21 cellular contexts compared by ENCODE assay signal in genomic region chr10:86259901-86260562, GRCh38.
A peak's percentile ranks its signal among the peaks of the same experiment; 100 is the strongest.
DNase-seq lines count a peak whose midpoint lies in the region; ATAC-seq lines count a peak whose summit lies in the region.
"Had no signal": no experiment of that assay in that cellular context is flagged by ENCODE, and none has a peak within 500 bp of the region (broad histone marks: within the 10 kb centered on the region; RNA-seq: fewer than 3 reads in every experiment).

No MANE protein-coding gene starts in this region.

- no CpG with 5 or more reads among the region's 4 CpGs for WGBS in trophoblast cell (ENCODE audit: extremely low coverage, insufficient coverage, insufficient read length)

- H3K27ac ChIP-seq in caudate nucleus (ENCODE audit: low read depth, low read length) (peak overlapping the region; percentile 1), temporal lobe (ENCODE audit: low read depth, low read length) (peak overlapping the region; percentile 5), trophoblast cell (ENCODE audit: low read depth, low read length) (no peak overlapping the region)
- H3K27ac ChIP-seq: 22Rv1, C4-2B, Peyer's patch had no signal

- H3K14ac ChIP-seq in trophoblast cell (ENCODE audit: low read length): no peak overlapping the region

- no peak overlapping the region for H2BK5ac ChIP-seq in trophoblast cell (ENCODE audit: low read depth, low read length, poor library complexity)

- H3K4ac ChIP-seq in trophoblast cell (ENCODE audit: low read depth, low read length): no peak overlapping the region

- H3K18ac ChIP-seq in trophoblast cell (ENCODE audit: low read length): no peak overlapping the region

- ATAC-seq in left lobe of liver (no peak), GM21737 (IDR thresholded peaks at IDR 0.05; ENCODE audit: unreplicated experiment) (no peak)
- ATAC-seq in activated T-cell treated with anti-CD3 and anti-CD28 coated beads, Interleukin-2, amount 50 U/mL, for 72 hours (replicated peaks in 1 of 2): no peak

- H3K79me2 ChIP-seq in trophoblast cell (ENCODE audit: control insufficient read depth, insufficient read depth, low read length, poor library complexity): no peaks in the 10 kb centered on the region

- no peak overlapping the region for H3K4me3 ChIP-seq in trophoblast cell (ENCODE audit: low read depth, low read length)
- H3K4me3 ChIP-seq: MG63, Peyer's patch had no signal

- H2BK12ac ChIP-seq in trophoblast cell (ENCODE audit: low read length): no peak overlapping the region

- H2BK120ac ChIP-seq in trophoblast cell (ENCODE audit: insufficient read depth, low read length, poor library complexity): no peak overlapping the region

- H3K9ac ChIP-seq in trophoblast cell (ENCODE audit: low read length): no peak overlapping the region

- H3K4me1 Mint-ChIP-seq in activated T-cell treated with anti-CD3 and anti-CD28 coated beads, Interleukin-2, amount 50 U/mL, for 72 hours (ENCODE audit: low read depth): no peaks in the 10 kb centered on the region

- no peak overlapping the region for H3K27ac Mint-ChIP-seq in activated T-cell treated with anti-CD3 and anti-CD28 coated beads, Interleukin-2, amount 50 U/mL, for 72 hours
- H3K27ac Mint-ChIP-seq: IgD-negative memory B cell had no signal

- H3K9me3 Mint-ChIP-seq in activated T-cell treated with anti-CD3 and anti-CD28 coated beads, Interleukin-2, amount 50 U/mL, for 72 hours: no peaks in the 10 kb centered on the region

- no peaks in the 10 kb centered on the region for H3K36me3 Mint-ChIP-seq in activated T-cell treated with anti-CD3 and anti-CD28 coated beads, Interleukin-2, amount 50 U/mL, for 72 hours (ENCODE audit: insufficient read depth in 2 of 2)
- H3K36me3 Mint-ChIP-seq: IgD-negative memory B cell had no signal

- no peak overlapping the region for H4K8ac ChIP-seq in trophoblast cell (ENCODE audit: low read depth, low read length)

- H3K27me3 ChIP-seq in trophoblast cell (ENCODE audit: insufficient read depth, low read length): no peaks in the 10 kb centered on the region
- H3K27me3 ChIP-seq: MG63, Peyer's patch had no signal

- H2AFZ ChIP-seq in trophoblast cell (ENCODE audit: insufficient read depth, low read length, poor library complexity): no peak overlapping the region

- H3K9me3 ChIP-seq in trophoblast cell (ENCODE audit: insufficient read depth, low read depth, low read length): peaks cover 2% of the 10 kb centered on the region
- H3K9me3 ChIP-seq: MG63, Peyer's patch had no signal

- H3K27me3 Mint-ChIP-seq in activated T-cell treated with anti-CD3 and anti-CD28 coated beads, Interleukin-2, amount 50 U/mL, for 72 hours (ENCODE audit: low read depth): peaks cover 38% of the 10 kb centered on the region

- H3K4me2 ChIP-seq in trophoblast cell (ENCODE audit: low read length): no peak overlapping the region

- H4K12ac ChIP-seq in trophoblast cell (ENCODE audit: low read depth, low read length): no peak overlapping the region

- H3K23ac ChIP-seq in trophoblast cell (ENCODE audit: low read length): no peak overlapping the region

- no peaks in the 10 kb centered on the region for H3K4me1 ChIP-seq in trophoblast cell (ENCODE audit: control insufficient read depth in 1 of 2, insufficient read depth in 2 of 2, low read length in 2 of 2)
- H3K4me1 ChIP-seq: Peyer's patch had no signal

- no peak overlapping the region for H4K91ac ChIP-seq in trophoblast cell (ENCODE audit: low read depth, low read length)

- H3K4me3 Mint-ChIP-seq in activated T-cell treated with anti-CD3 and anti-CD28 coated beads, Interleukin-2, amount 50 U/mL, for 72 hours: no peak overlapping the region
- H3K4me3 Mint-ChIP-seq: IgD-negative memory B cell had no signal

- H3K36me3 ChIP-seq in trophoblast cell (ENCODE audit: control insufficient read depth in 1 of 2, insufficient read depth in 2 of 2, low read length in 2 of 2): no peaks in the 10 kb centered on the region
- H3K36me3 ChIP-seq: MG63, Peyer's patch had no signal

- peak; percentile 21 for DNase-seq in NCI-H2107 (lab: John Stamatoyannopoulos, UW)
- no peak for DNase-seq in NCI-H2107 treated with DMSO at 0.1 percent for 48 hours (lab: John Stamatoyannopoulos, UW; ENCODE audit: unreplicated experiment)
- no peak for DNase-seq in caudate nucleus (lab: John Stamatoyannopoulos, UW)
- peak; percentile 22 for DNase-seq in left lobe of liver (ENCODE audit: low spot score)
- no peak for DNase-seq in trophoblast cell
- DNase-seq in activated T-cell treated with anti-CD3 and anti-CD28 coated beads, Interleukin-2, amount 50 U/mL, for 72 hours: no peak
- DNase-seq: AML-193, DND-41, Kasumi-1, MG63, NCI-H1092, NCI-H2029, NCI-H2171 treated with DMSO at 0.1 percent for 48 hours, NCI-H446, NCI-H526 treated with DMSO at 0.1 percent for 48 hours had no signal

- no peak overlapping the region for H2AK5ac ChIP-seq in trophoblast cell (ENCODE audit: low read length)

- H3K79me1 ChIP-seq in trophoblast cell (ENCODE audit: low read length): no peaks in the 10 kb centered on the region

Comparison
In these comparisons a context has a peak if more than half of its experiments do, and no peak if none do; other contexts are left out.
1. DNase-seq: peak in NCI-H2107 (single experiment) and left lobe of liver (single experiment); none in NCI-H2107 treated with DMSO at 0.1 percent for 48 hours (single experiment), caudate nucleus (0 of 61), trophoblast cell (0 of 2) and activated T-cell treated with anti-CD3 and anti-CD28 coated beads, Interleukin-2, amount 50 U/mL, for 72 hours (0 of 2).